18 cellular contexts compared by ENCODE assay signal in the genomic region with DNA sequence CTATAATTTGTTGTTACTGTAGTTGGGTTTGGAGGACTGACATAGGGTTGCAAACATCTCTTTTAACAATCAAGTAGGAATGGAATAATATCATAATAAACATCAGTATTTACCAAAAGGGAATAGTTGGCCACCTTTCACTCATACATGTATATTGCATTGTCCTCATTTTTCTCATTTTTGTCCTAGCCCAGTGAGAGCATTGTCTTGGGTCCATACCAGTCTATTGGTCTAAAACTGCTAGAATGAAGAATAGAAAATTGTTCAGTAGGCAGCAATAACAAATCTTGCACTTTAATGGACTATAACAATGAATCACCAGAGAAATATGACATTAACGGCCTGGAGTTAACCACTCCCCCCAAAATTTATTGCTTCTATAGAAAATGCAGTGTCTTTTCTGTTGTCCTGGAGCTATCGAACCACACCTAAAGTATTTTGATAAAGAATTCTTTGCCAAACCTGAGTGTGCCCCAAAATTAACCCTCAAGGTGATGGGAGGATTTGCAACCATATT.
"Had no signal": no experiment of that assay in that cellular context is flagged by ENCODE, and none has a peak within 500 bp of the region (broad histone marks: within the 10 kb centered on the region; RNA-seq: fewer than 3 reads in every experiment).

No MANE protein-coding gene starts in this region.

- H3K36me3 ChIP-seq: esophagus muscularis mucosa, heart left ventricle, neural progenitor cell, ovary, sigmoid colon, thyroid gland had no signal

- FAIRE-seq: colon, endometrium, urothelium cell line had no signal

- H3K27me3 ChIP-seq: esophagus muscularis mucosa, heart left ventricle, neural progenitor cell, ovary, sigmoid colon, thyroid gland had no signal

- H3K27ac ChIP-seq: esophagus muscularis mucosa, heart left ventricle, neural progenitor cell, ovary, sigmoid colon, thyroid gland, VCaP had no signal

- DNase-seq: activated CD4-positive, alpha-beta T cell treated with anti-CD3 and anti-CD28 coated beads for 1 hour; activated CD4-positive, alpha-beta T cell treated with anti-CD3 and anti-CD28 coated beads, Interleukin-2, amount 50 U/mL, for 4 hours; activated effector memory CD4-positive, alpha-beta T cell treated with Interleukin-2 at 50 U/mL for 16 hours; activated naive CD4-positive, alpha-beta T cell treated with anti-CD3 and anti-CD28 coated beads, Interleukin-2, amount 50 U/mL, for 16 hours; caudate nucleus; heart left ventricle; ovary; sigmoid colon; stimulated activated CD4-positive, alpha-beta T cell treated with anti-CD3 and anti-CD28 coated beads, Interleukin-2, amount 100 ng/mL, for 24 hours; T-helper 1 cell; thyroid gland had no signal

- H3K4me3 ChIP-seq: esophagus muscularis mucosa, heart left ventricle, lung, neural progenitor cell, ovary, sigmoid colon, thyroid gland had no signal
